In genomic region chr6:53717571-53717970, GRCh38 we compare ENCODE assay signal across 15 cellular contexts. TPM values are rescaled to one million over a fixed set of nuclear protein-coding genes. Genes with fewer than 3 reads are reported as not detected.
"Had no signal": no experiment of that assay in that cellular context is flagged by ENCODE, and none has a peak within 500 bp of the region (broad histone marks: within the 10 kb centered on the region; RNA-seq: fewer than 3 reads in every experiment).

No MANE protein-coding gene starts in this region.

- FAIRE-seq: TTC549 had no signal

- H3K36me3 ChIP-seq: gastrocnemius medialis, heart left ventricle had no signal

- H3K4me3 ChIP-seq: gastrocnemius medialis, heart left ventricle, skin epidermis had no signal

- DNase-seq: activated B cell treated with CpG ODN at 0.5 μM for 24 hours; activated CD4-positive, alpha-beta T cell treated with anti-CD3 and anti-CD28 coated beads, Interleukin-2, amount 10 ng/mL, durations not matched to agents 7 days and 5 days; activated CD8-positive, alpha-beta memory T cell treated with anti-CD3 and anti-CD28 coated beads for 24 hours; activated naive CD8-positive, alpha-beta T cell treated with anti-CD3 and anti-CD28 coated beads, Interleukin-2, amount 10 ng/mL, durations not matched to agents 7 days and 5 days; aorta; effector memory CD4-positive, alpha-beta T cell; gastrocnemius medialis; heart left ventricle; naive thymus-derived CD4-positive, alpha-beta T cell; posterior cingulate gyrus; stimulated activated CD4-positive, alpha-beta T cell treated with anti-CD3 and anti-CD28 coated beads, Interleukin-4, amount 100 ng/mL, for 4 hours; stimulated activated CD8-positive, alpha-beta memory T cell treated with anti-CD3 and anti-CD28 coated beads, Interleukin-4, amount 100 ng/mL, for 48 hours; stimulated activated naive CD4-positive, alpha-beta T cell treated with Interleukin-2 at 50 U/mL for 16 hours had no signal

- H3K27ac ChIP-seq: gastrocnemius medialis, heart left ventricle, skin epidermis had no signal

- H3K27me3 ChIP-seq: gastrocnemius medialis had no signal

- H3K9me3 ChIP-seq: gastrocnemius medialis, heart left ventricle had no signal

RNA-seq across cellular contexts. Expression of gene KLHL31, which starts 52.0 kb away (rescaled TPM):
- polyA plus RNA-seq: naive thymus-derived CD4-positive, alpha-beta T cell had no signal
